In genomic region chr6:66623050-66623449, GRCh38 we compare ENCODE assay signal across 22 cellular contexts.
DNase-seq lines count a peak whose midpoint lies in the region; FAIRE-seq and TF ChIP-seq lines count a peak whose summit lies in the region.
"Had no signal": no experiment of that assay in that cellular context is flagged by ENCODE, and none has a peak within 500 bp of the region (broad histone marks: within the 10 kb centered on the region; RNA-seq: fewer than 3 reads in every experiment).

No MANE protein-coding gene starts in this region.

- no peak overlapping the region for H3K4me3 ChIP-seq in neural progenitor cell
- H3K4me3 ChIP-seq: BLaER1 had no signal

- no peaks in the 10 kb centered on the region for H3K79me2 ChIP-seq in neural progenitor cell (ENCODE audit: low read depth)

- H3K36me3 ChIP-seq in neural progenitor cell: no peaks in the 10 kb centered on the region
- H3K36me3 ChIP-seq: BE2C, BLaER1 had no signal

- peak; percentile 20 for DNase-seq in KBM-7
- DNase-seq in KG1 (lab: John Stamatoyannopoulos, UW): peak; percentile 22
- DNase-seq in MV-4-11 (lab: John Stamatoyannopoulos, UW): peak; percentile 55
- no peak for DNase-seq in neural progenitor cell (ENCODE audit: low spot score)
- no peak for DNase-seq in NCI-H1092 (lab: John Stamatoyannopoulos, UW)
- no peak for DNase-seq in DMS53 (lab: John Stamatoyannopoulos, UW)
- DNase-seq in H54 (ENCODE audit: insufficient read length, low spot score): no peak
- DNase-seq: 8988T; ACHN; BE2C; C1 segment of cervical spinal cord; CD4-positive, alpha-beta memory T cell; CD4-positive, CD25-positive, alpha-beta regulatory T cell; CD8-positive, alpha-beta memory T cell; COR-L47; DMS 273 treated with DMSO at 0.1 percent for 48 hours; DMS153; DMS79 treated with DMSO at 0.1 percent for 48 hours; GF-D8 had no signal

- H3K36me3 Mint-ChIP-seq in neural progenitor cell: no peaks in the 10 kb centered on the region
- H3K36me3 Mint-ChIP-seq: CD14-positive monocyte; CD4-positive, alpha-beta memory T cell; CD4-positive, CD25-positive, alpha-beta regulatory T cell; CD8-positive, alpha-beta memory T cell had no signal

- no peak for TF ChIP-seq CTCF in neural progenitor cell (IDR thresholded peaks at IDR 0.05)

- FAIRE-seq in H54 (lab: Jason Lieb, UNC): no peak
- FAIRE-seq: GM12891 had no signal

- H3K4me1 Mint-ChIP-seq in neural progenitor cell: no peaks in the 10 kb centered on the region
- H3K4me1 Mint-ChIP-seq: CD4-positive, alpha-beta memory T cell; CD4-positive, CD25-positive, alpha-beta regulatory T cell; CD8-positive, alpha-beta memory T cell had no signal

- no peaks in the 10 kb centered on the region for H3F3A ChIP-seq in neural progenitor cell (ENCODE audit: low read depth)

- in situ Hi-C loops in KBM-7 (cut with MboI; ENCODE audit: low pct_unique_long_range_greater_than_20kb, low sequenced_read_pairs): no loop called here

- H4K20me1 ChIP-seq in neural progenitor cell (ENCODE audit: low read depth): no peaks in the 10 kb centered on the region
- H4K20me1 ChIP-seq: BLaER1 had no signal

- no peaks in the 10 kb centered on the region for H3K27me3 Mint-ChIP-seq in neural progenitor cell (ENCODE audit: insufficient read depth, low read depth)
- H3K27me3 Mint-ChIP-seq: CD4-positive, alpha-beta memory T cell; CD4-positive, CD25-positive, alpha-beta regulatory T cell; CD8-positive, alpha-beta memory T cell had no signal

- no peak overlapping the region for H3K27ac ChIP-seq in neural progenitor cell
- H3K27ac ChIP-seq: BLaER1 had no signal

- H3K4me3 Mint-ChIP-seq in neural progenitor cell: no peak overlapping the region
- H3K4me3 Mint-ChIP-seq: CD14-positive monocyte; CD4-positive, alpha-beta memory T cell; CD4-positive, CD25-positive, alpha-beta regulatory T cell; CD8-positive, alpha-beta memory T cell had no signal

- no peaks in the 10 kb centered on the region for H3K9me3 ChIP-seq in neural progenitor cell (ENCODE audit: low read depth)
- H3K9me3 ChIP-seq: BE2C, BLaER1 had no signal

- H3K9me3 Mint-ChIP-seq in neural progenitor cell: no peaks in the 10 kb centered on the region

- H3K27ac Mint-ChIP-seq in neural progenitor cell: no peak overlapping the region
- H3K27ac Mint-ChIP-seq: CD14-positive monocyte; CD4-positive, CD25-positive, alpha-beta regulatory T cell; CD8-positive, alpha-beta memory T cell had no signal

- H3K9ac ChIP-seq in neural progenitor cell: no peak overlapping the region
- H3K9ac ChIP-seq: BLaER1 had no signal

- H3K4me1 ChIP-seq in neural progenitor cell: no peaks in the 10 kb centered on the region
- H3K4me1 ChIP-seq: BE2C, BLaER1 had no signal

- no peaks in the 10 kb centered on the region for H3K27me3 ChIP-seq in neural progenitor cell
- H3K27me3 ChIP-seq: BE2C, BLaER1 had no signal

- no peak overlapping the region for H3K4me2 ChIP-seq in neural progenitor cell
- H3K4me2 ChIP-seq: BLaER1 had no signal

- peak overlapping the region; percentile 36 for H2AFZ ChIP-seq in neural progenitor cell (replicated peaks)

- TF ChIP-seq POLR2A in H54 (IDR thresholded peaks at IDR 0.05; ENCODE audit: low read depth, low read length): no peak

Comparison
In these comparisons a context has a peak if more than half of its experiments do, and no peak if none do; other contexts are left out.
1. DNase-seq: peak in KBM-7 (single experiment), KG1 (single experiment) and MV-4-11 (single experiment); none in neural progenitor cell (single experiment), NCI-H1092 (single experiment), DMS53 (single experiment) and H54 (single experiment).